Comparison of ENCODE assay signal across 20 cellular contexts in genomic region chr1:57468661-57469523, GRCh38. TPM values are rescaled to one million over a fixed set of nuclear protein-coding genes. Genes with fewer than 3 reads are reported as not detected.
DNase-seq lines count a peak whose midpoint lies in the region; FAIRE-seq and TF ChIP-seq lines count a peak whose summit lies in the region.
"Had no signal": no experiment of that assay in that cellular context is flagged by ENCODE, and none has a peak within 500 bp of the region (broad histone marks: within the 10 kb centered on the region; RNA-seq: fewer than 3 reads in every experiment).

No MANE protein-coding gene starts in this region.

- H3K4me1 ChIP-seq in vagina (no peaks in the 10 kb centered on the region), suprapubic skin (no peaks in the 10 kb centered on the region)

- TF ChIP-seq POLR2A in vagina (IDR thresholded peaks at IDR 0.05) (no peak), suprapubic skin (IDR thresholded peaks at IDR 0.05) (no peak)

- no peaks in the 10 kb centered on the region for H3K36me3 ChIP-seq in bronchial epithelial cell (ENCODE audit: control insufficient read depth, insufficient read depth, low read length)
- no peaks in the 10 kb centered on the region for H3K36me3 ChIP-seq in vagina
- no peaks in the 10 kb centered on the region for H3K36me3 ChIP-seq in suprapubic skin
- H3K36me3 ChIP-seq: heart left ventricle had no signal

- H3K9me3 ChIP-seq in vagina (no peaks in the 10 kb centered on the region), suprapubic skin (no peaks in the 10 kb centered on the region)
- H3K9me3 ChIP-seq: heart left ventricle had no signal

- no peak overlapping the region for H3K4me3 Mint-ChIP-seq in activated naive CD4-positive, alpha-beta T cell treated with anti-CD3 and anti-CD28 coated beads for 36 hours
- H3K4me3 Mint-ChIP-seq: activated T-helper 1 cell treated with anti-CD3 and anti-CD28 coated beads, Interleukin-12 subunit alpha, Interleukin-12 subunit beta, Interleukin-2, Interleukin-4 antibody, amounts not matched to agents 30 ng/mL and 10 ng/mL and 1 ng/mL, durations not matched to agents 14 hours and 24 hours and 36 hours; CD14-positive monocyte had no signal

- peak; percentile 4; the same call in 1 of the 2 replicates for TF ChIP-seq CTCF in AG09319 (IDR thresholded peaks at IDR 0.05; ENCODE audit: low read depth, low read length)
- TF ChIP-seq CTCF in bronchial epithelial cell (IDR thresholded peaks at IDR 0.05; ENCODE audit: insufficient read depth, low read length, severe bottlenecking), result no peak
- no peak for TF ChIP-seq CTCF in vagina (IDR thresholded peaks at IDR 0.05)
- TF ChIP-seq CTCF in suprapubic skin (IDR thresholded peaks at IDR 0.05), result no peak
- no peak for TF ChIP-seq CTCF in GM13976 (IDR thresholded peaks at IDR 0.05; ENCODE audit: borderline replicate concordance, control extremely low read depth, extremely low read depth, insufficient read depth, missing control alignments)

- no peak overlapping the region for H3K27ac Mint-ChIP-seq in activated naive CD4-positive, alpha-beta T cell treated with anti-CD3 and anti-CD28 coated beads for 36 hours
- H3K27ac Mint-ChIP-seq: activated T-helper 1 cell treated with anti-CD3 and anti-CD28 coated beads, Interleukin-12 subunit alpha, Interleukin-12 subunit beta, Interleukin-2, Interleukin-4 antibody, amounts not matched to agents 30 ng/mL and 10 ng/mL and 1 ng/mL, durations not matched to agents 14 hours and 24 hours and 36 hours; CD14-positive monocyte had no signal

- H3K36me3 Mint-ChIP-seq in activated naive CD4-positive, alpha-beta T cell treated with anti-CD3 and anti-CD28 coated beads for 36 hours (ENCODE audit: low read depth), result no peaks in the 10 kb centered on the region
- H3K36me3 Mint-ChIP-seq: brain, CD14-positive monocyte had no signal

- H3K27me3 ChIP-seq in bronchial epithelial cell (ENCODE audit: control insufficient read depth, insufficient read depth, low read length) (no peaks in the 10 kb centered on the region), vagina (no peaks in the 10 kb centered on the region), suprapubic skin (no peaks in the 10 kb centered on the region)
- H3K27me3 ChIP-seq: heart left ventricle had no signal

- CTCF ChIA-PET in activated naive CD4-positive, alpha-beta T cell treated with anti-CD3 and anti-CD28 coated beads for 36 hours (lab: Charles Lee), result no interaction called here

- H3K27ac ChIP-seq in vagina (no peak overlapping the region), suprapubic skin (no peak overlapping the region)
- H3K27ac ChIP-seq: heart left ventricle, KMS-11 had no signal

- H3K27me3 Mint-ChIP-seq in activated naive CD4-positive, alpha-beta T cell treated with anti-CD3 and anti-CD28 coated beads for 36 hours (ENCODE audit: low read depth), result peaks cover 2% of the 10 kb centered on the region
- H3K27me3 Mint-ChIP-seq: brain had no signal

- FAIRE-seq in bronchial epithelial cell (lab: Jason Lieb, UNC), result no peak
- FAIRE-seq: G401.6, H54 had no signal

- no peak for TF ChIP-seq EP300 in suprapubic skin (IDR thresholded peaks at IDR 0.05)

- H3K9me3 Mint-ChIP-seq in activated naive CD4-positive, alpha-beta T cell treated with anti-CD3 and anti-CD28 coated beads for 36 hours, result peaks cover 2% of the 10 kb centered on the region
- H3K9me3 Mint-ChIP-seq: activated T-helper 1 cell treated with anti-CD3 and anti-CD28 coated beads, Interleukin-12 subunit alpha, Interleukin-12 subunit beta, Interleukin-2, Interleukin-4 antibody, amounts not matched to agents 30 ng/mL and 10 ng/mL and 1 ng/mL, durations not matched to agents 14 hours and 24 hours and 36 hours had no signal

- in situ Hi-C loops in GM13976 (cut with MboI; ENCODE audit: low sequenced_read_pairs, unreplicated experiment), result no loop called here

- no peak overlapping the region for H3K4me3 ChIP-seq in bronchial epithelial cell (ENCODE audit: low read depth, low read length)
- no peak overlapping the region for H3K4me3 ChIP-seq in vagina
- no peak overlapping the region for H3K4me3 ChIP-seq in suprapubic skin
- H3K4me3 ChIP-seq: heart left ventricle had no signal

- intact Hi-C loops in activated naive CD4-positive, alpha-beta T cell treated with anti-CD3 and anti-CD28 coated beads for 36 hours (cut with micrococcal nuclease), result no loop called here
- intact Hi-C loops in vagina (cut with DNase I), result no loop called here

- DNase-seq in AG09319 (ENCODE audit: extremely low read depth, low read depth) (peak; percentile 42), HS-5 (ENCODE audit: low read depth) (peak; percentile 33), bronchial epithelial cell (ENCODE audit: low read depth) (peak; percentile 36), kidney tubule cell (ENCODE audit: low spot score) (peak; percentile 83), vagina (ENCODE audit: extremely low spot score in 2 of 2) (no peak), suprapubic skin (ENCODE audit: low spot score in 2 of 2) (no peak), GM13976 (ENCODE audit: low spot score) (no peak)
- DNase-seq in activated naive CD4-positive, alpha-beta T cell treated with anti-CD3 and anti-CD28 coated beads for 36 hours, result no peak
- DNase-seq: heart left ventricle, left colon, NCI-H1436, NCI-H748 treated with DMSO at 0.1 percent for 48 hours had no signal

- H3K4me1 Mint-ChIP-seq in activated naive CD4-positive, alpha-beta T cell treated with anti-CD3 and anti-CD28 coated beads for 36 hours (ENCODE audit: low read depth), result no peaks in the 10 kb centered on the region
- H3K4me1 Mint-ChIP-seq: CD14-positive monocyte had no signal

- 33% methylated on average over 2 of the region's 2 CpGs for WGBS in suprapubic skin

RNA-seq across cellular contexts. Expression of gene DAB1, which starts 45.0 kb away (rescaled TPM):
- 0.13 TPM in 1 of 2 replicates, not detected in the other for total RNA-seq in bronchial epithelial cell
- not detected for total RNA-seq in activated naive CD4-positive, alpha-beta T cell treated with anti-CD3 and anti-CD28 coated beads for 36 hours
- 0.25 TPM for total RNA-seq in vagina
- 1 to 10 TPM in 1 of 4 donors, under 1 TPM in 3; 0.17 to 1.0 (median 0.30) TPM for total RNA-seq in suprapubic skin
- total RNA-seq: activated T-helper 1 cell treated with anti-CD3 and anti-CD28 coated beads, Interleukin-12 subunit alpha, Interleukin-12 subunit beta, Interleukin-2, Interleukin-4 antibody, amounts not matched to agents 30 ng/mL and 10 ng/mL and 1 ng/mL, durations not matched to agents 14 hours and 24 hours and 36 hours; myocyte; pulmonary artery endothelial cell had no signal

Comparison
In these comparisons a context has a peak if more than half of its experiments do, and no peak if none do; other contexts are left out.
1. DNase-seq: peak in AG09319 (single experiment), HS-5 (single experiment), bronchial epithelial cell (single experiment) and kidney tubule cell (single experiment); none in activated naive CD4-positive, alpha-beta T cell treated with anti-CD3 and anti-CD28 coated beads for 36 hours (single experiment), vagina (0 of 2), suprapubic skin (0 of 2) and GM13976 (single experiment).